ENCODE assay signal across 1 cellular context in genomic region chr7:100400656-100401055, GRCh38.
TF ChIP-seq lines count a peak whose summit lies in the region.

No MANE protein-coding gene starts in this region.

TF ChIP-seq in SK-N-SH, 30 proteins besides CTCF, POLR2A, EP300 and RAD21:
- TF ChIP-seq MAX (IDR thresholded peaks at IDR 0.05; ENCODE audit: low read depth) = no peak
- TF ChIP-seq GATA2 (CRISPR knock-in tag; IDR thresholded peaks at IDR 0.05) = no peak
- TF ChIP-seq MEF2A (IDR thresholded peaks at IDR 0.05; ENCODE audit: borderline replicate concordance, low read depth) = no peak
- TF ChIP-seq MXI1 (IDR thresholded peaks at IDR 0.05; ENCODE audit: low read depth, low read length) = no peak
- no peak for TF ChIP-seq NRF1 (IDR thresholded peaks at IDR 0.05; ENCODE audit: low read depth, low read length)
- TF ChIP-seq FOXJ3 (CRISPR knock-in tag; IDR thresholded peaks at IDR 0.05) = no peak
- no peak for TF ChIP-seq YY1 (IDR thresholded peaks at IDR 0.05; ENCODE audit: low read depth)
- TF ChIP-seq CHD2 (IDR thresholded peaks at IDR 0.05; ENCODE audit: low read length, partially characterized antibody) = no peak
- TF ChIP-seq FOSL2 (IDR thresholded peaks at IDR 0.05; ENCODE audit: borderline replicate concordance, low read depth) = no peak
- no peak for TF ChIP-seq PBX3 (IDR thresholded peaks at IDR 0.05)
- TF ChIP-seq EZH2phosphoT487 (IDR thresholded peaks at IDR 0.05; ENCODE audit: borderline replicate concordance, low read depth) = no peak
- TF ChIP-seq RCOR1 (IDR thresholded peaks at IDR 0.05; ENCODE audit: low read length) = no peak
